In genomic region chr3:187120324-187120723, GRCh38 we compare ENCODE assay signal across 22 cellular contexts.
"Had no signal": no experiment of that assay in that cellular context is flagged by ENCODE, and none has a peak within 500 bp of the region (broad histone marks: within the 10 kb centered on the region; RNA-seq: fewer than 3 reads in every experiment).

No MANE protein-coding gene starts in this region.

- DNase-seq: activated CD4-positive, alpha-beta T cell treated with anti-CD3 and anti-CD28 coated beads for 1 hour; activated CD8-positive, alpha-beta memory T cell treated with anti-CD3 and anti-CD28 coated beads for 24 hours; activated CD8-positive, alpha-beta memory T cell treated with anti-CD3 and anti-CD28 coated beads, Interleukin-2, amount 50 U/mL, for 4 hours; activated T-cell treated with anti-CD3 and anti-CD28 coated beads, Interleukin-2, amount 50 U/mL, for 24 hours; adrenal gland; central memory CD4-positive, alpha-beta T cell; dorsolateral prefrontal cortex; effector memory CD8-positive, alpha-beta T cell; foreskin melanocyte; hippocampal formation; kidney glomerular epithelial cell; left lung; naive thymus-derived CD8-positive, alpha-beta T cell; spleen; stimulated activated CD4-positive, alpha-beta T cell treated with anti-CD3 and anti-CD28 coated beads, Interleukin-4, amount 100 ng/mL, for 1 hour; stimulated activated naive CD8-positive, alpha-beta T cell treated with anti-CD3 and anti-CD28 coated beads, Interleukin-15, Interleukin-2, amounts not matched to agents 100 U/mL and 50 U/mL, for 24 hours; substantia nigra; thyroid gland had no signal

- H3K27me3 ChIP-seq: adrenal gland, dorsolateral prefrontal cortex, left lung, spleen, thyroid gland had no signal

- H3K36me3 ChIP-seq: adrenal gland, left lung, prostate gland, spleen, thyroid gland had no signal

- H3K4me1 ChIP-seq: adrenal gland, left lung, prostate gland, thyroid gland had no signal

- ATAC-seq: activated T-helper 17 cell treated with anti-CD3 and anti-CD28 coated beads, Interleukin-2, amount 50 U/mL, for 72 hours; effector memory CD8-positive, alpha-beta T cell; esophagus mucosa; left lung; naive thymus-derived CD8-positive, alpha-beta T cell; stimulated activated naive CD8-positive, alpha-beta T cell treated with anti-CD3 and anti-CD28 coated beads, Interleukin-15, Interleukin-2, amounts not matched to agents 100 U/mL and 50 U/mL, for 24 hours had no signal

- H3K27ac ChIP-seq: adrenal gland, dorsolateral prefrontal cortex, left lung, prostate gland, spleen, thyroid gland had no signal

- H3K4me3 ChIP-seq: adrenal gland, dorsolateral prefrontal cortex, left lung, lung, prostate gland, spleen, thyroid gland had no signal

- H3K9me3 ChIP-seq: adrenal gland, left lung, prostate gland, spleen, thyroid gland had no signal
